8 cellular contexts compared by ENCODE assay signal in genomic region chr3:177191108-177191779, GRCh38. TPM values are rescaled to one million over a fixed set of nuclear protein-coding genes. Genes with fewer than 3 reads are reported as not detected.
A peak's percentile ranks its signal among the peaks of the same experiment; 100 is the strongest.
DNase-seq lines count a peak whose midpoint lies in the region; ATAC-seq and TF ChIP-seq lines count a peak whose summit lies in the region.

No MANE protein-coding gene starts in this region.

- H3K36me3 Mint-ChIP-seq in progenitor cell of endocrine pancreas (ENCODE audit: insufficient read depth) = peaks cover 12% of the 10 kb centered on the region

- H3K4me3 ChIP-seq in MM.1S (ENCODE audit: low read length) (no peak overlapping the region), BE2C (ENCODE audit: low read depth, low read length) (no peak overlapping the region)

- H3K4me1 Mint-ChIP-seq in progenitor cell of endocrine pancreas (ENCODE audit: low read depth) = peaks cover 44% of the 10 kb centered on the region

- H3K27me3 ChIP-seq in MM.1S (replicated peaks; ENCODE audit: insufficient read depth, low read length) (no peaks in the 10 kb centered on the region), BE2C (no peaks in the 10 kb centered on the region)

- H2AFZ ChIP-seq in MM.1S (ENCODE audit: low read length) = no peak overlapping the region

- H3K9me2 ChIP-seq in MM.1S (replicated peaks; ENCODE audit: insufficient read depth, low read length) = no peaks in the 10 kb centered on the region

- no peak overlapping the region for H3K4me3 Mint-ChIP-seq in progenitor cell of endocrine pancreas (ENCODE audit: low read depth)

- H3K4me1 ChIP-seq in MM.1S (ENCODE audit: low read length) (peaks cover 30% of the 10 kb centered on the region), BE2C (peaks cover 15% of the 10 kb centered on the region)

- DNase-seq in MM.1S = no peak
- DNase-seq in caudate nucleus (lab: John Stamatoyannopoulos, UW) = no peak
- no peak for DNase-seq in progenitor cell of endocrine pancreas (ENCODE audit: low spot score, unreplicated experiment)
- no peak for DNase-seq in NCI-H2196 (lab: John Stamatoyannopoulos, UW; ENCODE audit: unreplicated experiment)
- no peak for DNase-seq in nucleus accumbens (lab: John Stamatoyannopoulos, UW)
- DNase-seq in BE2C = no peak
- no peak for DNase-seq in UCSD-AML1 (lab: John Stamatoyannopoulos, UW; ENCODE audit: unreplicated experiment)

- H3K9ac ChIP-seq in MM.1S (ENCODE audit: low read length) = no peak overlapping the region

- peaks cover 100% of the 10 kb centered on the region for H3K79me2 ChIP-seq in MM.1S (ENCODE audit: low read length)

- peak overlapping the region; percentile 62 for H3K27ac Mint-ChIP-seq in progenitor cell of endocrine pancreas

- peaks cover 13% of the 10 kb centered on the region for H3F3A ChIP-seq in MM.1S (ENCODE audit: insufficient read depth, low read length)

- peak overlapping the region; percentile 17; the same call in 1 of the 2 replicates for H3K27ac ChIP-seq in MM.1S (ENCODE audit: low read length)
- peak overlapping the region; percentile 24 for H3K27ac ChIP-seq in caudate nucleus (ENCODE audit: low read depth, low read length)

- no peaks in the 10 kb centered on the region for H3K9me3 Mint-ChIP-seq in progenitor cell of endocrine pancreas (ENCODE audit: low read depth)

- ATAC-seq in GM19351 (IDR thresholded peaks at IDR 0.05; ENCODE audit: unreplicated experiment) = peak; percentile 39

- peaks cover 55% of the 10 kb centered on the region for H4K20me1 ChIP-seq in MM.1S (ENCODE audit: insufficient read depth, low read length)

- TF ChIP-seq CTCF in MM.1S (IDR thresholded peaks at IDR 0.05; ENCODE audit: low read length) (no peak), progenitor cell of endocrine pancreas (IDR thresholded peaks at IDR 0.05; ENCODE audit: unreplicated experiment) (no peak), BE2C (IDR thresholded peaks at IDR 0.05; ENCODE audit: low read depth, low read length) (no peak)

- H3K9me3 ChIP-seq in MM.1S (replicated peaks; ENCODE audit: insufficient read depth, low read length) (no peaks in the 10 kb centered on the region), BE2C (no peaks in the 10 kb centered on the region)

- peak overlapping the region; percentile 8; the same call in 1 of the 2 replicates for H3K4me2 ChIP-seq in MM.1S (ENCODE audit: low read depth, low read length)

- H3K36me3 ChIP-seq in MM.1S (replicated peaks; ENCODE audit: insufficient read depth, low read length) = peaks cover 10% of the 10 kb centered on the region; the same call in 1 of the 2 replicates
- H3K36me3 ChIP-seq in BE2C = peaks cover 17% of the 10 kb centered on the region

- no peaks in the 10 kb centered on the region for H3K27me3 Mint-ChIP-seq in progenitor cell of endocrine pancreas

RNA-seq across cellular contexts. Expression of gene TBL1XR1, which starts 6.0 kb away (rescaled TPM):
- total RNA-seq in progenitor cell of endocrine pancreas = 181 and 207 TPM in 2 replicates
- 44.7 TPM for polyA plus RNA-seq in BE2C (2012; ENCODE audit: insufficient read depth, insufficient read length, low read depth)
